9 cellular contexts compared by ENCODE assay signal in genomic region chr4:99447079-99447478, GRCh38. TPM values are rescaled to one million over a fixed set of nuclear protein-coding genes. Genes with fewer than 3 reads are reported as not detected.
DNase-seq lines count a peak whose midpoint lies in the region; ATAC-seq, FAIRE-seq and TF ChIP-seq lines count a peak whose summit lies in the region.
"Had no signal": no experiment of that assay in that cellular context is flagged by ENCODE, and none has a peak within 500 bp of the region (broad histone marks: within the 10 kb centered on the region; RNA-seq: fewer than 3 reads in every experiment).

No MANE protein-coding gene starts in this region.

- no peaks in the 10 kb centered on the region for H4K20me1 ChIP-seq in IMR-90 (ENCODE audit: insufficient read depth, low read length)

- no peaks in the 10 kb centered on the region for H3K4me1 Mint-ChIP-seq in endothelial cell (ENCODE audit: unreplicated experiment)

- peak; percentile 70 for FAIRE-seq in endometrium (lab: Jason Lieb, UNC)

- no peak overlapping the region for H2BK20ac ChIP-seq in IMR-90 (ENCODE audit: low read depth, low read length)

- WGBS in IMR-90 (ENCODE audit: extremely low coverage in 2 of 2, insufficient read length in 1 of 2), 2 experiments = no CpG with 5 or more reads among the region's 3 CpGs
- WGBS in thyroid gland, 2 donors = 7 to 10% methylated on average over 3 of the region's 3 CpGs

- no peak overlapping the region for H3K4me2 ChIP-seq in IMR-90 (ENCODE audit: low read depth, low read length)

- no peak overlapping the region for H2AFZ ChIP-seq in IMR-90 (replicated peaks; ENCODE audit: low read length, poor library complexity)

- no peak overlapping the region for H3K56ac ChIP-seq in IMR-90 (ENCODE audit: extremely low read depth, insufficient read depth, low read length)

- H3K36me3 ChIP-seq in IMR-90 (ENCODE audit: control insufficient read depth, insufficient read depth, low read length) (no peaks in the 10 kb centered on the region), thyroid gland (no peaks in the 10 kb centered on the region)

- no peak overlapping the region for H2BK15ac ChIP-seq in IMR-90 (ENCODE audit: low read depth, low read length)

- no TSS peak for BruUV-seq in IMR-90 (replicated peaks; lab: Mats Ljungman, UMichigan)

- TF ChIP-seq CTCF in IMR-90 (conservative IDR thresholded peaks at IDR 0.05; ENCODE audit: low read depth, low read length) (no peak), thyroid gland (IDR thresholded peaks at IDR 0.05) (no peak), endothelial cell (IDR thresholded peaks at IDR 0.05; ENCODE audit: unreplicated experiment) (no peak)

- dilution Hi-C loops in IMR-90 (cut with HindIII; ENCODE audit: low sequenced_read_pairs, unreplicated experiment) = no loop called here

- no peak overlapping the region for H4K8ac ChIP-seq in IMR-90 (ENCODE audit: low read depth in 2 of 2, low read length in 2 of 2)

- CTCF ChIA-PET in IMR-90 (lab: Yijun Ruan, JAX) = interaction anchor here (1.2 kb wide), 1 partner anchor 16 kb away, joined by 3 read pairs; no protein-coding TSS in a partner anchor

- H2AK5ac ChIP-seq in IMR-90 (ENCODE audit: low read depth, low read length) = no peak overlapping the region

- H4K5ac ChIP-seq in IMR-90 (ENCODE audit: low read depth, low read length) = no peak overlapping the region

- H3K14ac ChIP-seq in IMR-90 (replicated peaks; ENCODE audit: low read depth, low read length) = no peak overlapping the region

- H3K4me3 ChIP-seq in IMR-90 (ENCODE audit: insufficient read depth, low read depth, low read length) (no peak overlapping the region), thyroid gland (replicated peaks in 1 of 3) (no peak overlapping the region)

- H3K27ac Mint-ChIP-seq in endothelial cell (ENCODE audit: unreplicated experiment) = no peak overlapping the region
- H3K27ac Mint-ChIP-seq: memory B cell had no signal

- peaks cover 1% of the 10 kb centered on the region for H3K27me3 Mint-ChIP-seq in endothelial cell (ENCODE audit: unreplicated experiment)

- H3K9me3 Mint-ChIP-seq in endothelial cell (ENCODE audit: unreplicated experiment) = no peaks in the 10 kb centered on the region

- no peak for TF ChIP-seq POLR2A in IMR-90 (IDR thresholded peaks at IDR 0.05; ENCODE audit: low read depth, low read length)
- TF ChIP-seq POLR2A in thyroid gland (IDR thresholded peaks at IDR 0.05) = peak in 1 of 2 donors; percentile 44

- ATAC-seq in GM18499 (IDR thresholded peaks at IDR 0.05; ENCODE audit: insufficient read depth, unreplicated experiment) (peak; percentile 81), GM21737 (IDR thresholded peaks at IDR 0.05; ENCODE audit: unreplicated experiment) (peak; percentile 96), IMR-90 (ENCODE audit: low read depth) (peak; percentile 48; the same call in 1 of the 2 replicates)

- no peak overlapping the region for H4K91ac ChIP-seq in IMR-90 (ENCODE audit: insufficient read depth, low read depth, low read length)

- intact Hi-C loops in IMR-90 (cut with micrococcal nuclease) (no loop called here), thyroid gland (cut with DNase I) (no loop called here), cardiac septum (cut with DNase I) (no loop called here)

- peak; percentile 43 for DNase-seq in IMR-90
- peak; percentile 52 to 53 for DNase-seq in thyroid gland
- DNase-seq in endothelial cell (ENCODE audit: low spot score) = no peak
- DNase-seq in cardiac septum (ENCODE audit: low spot score) = no peak
- DNase-seq in ureter (ENCODE audit: low spot score) = no peak

- H3K9me1 ChIP-seq in IMR-90 (ENCODE audit: insufficient read depth, low read length) = no peaks in the 10 kb centered on the region

- no peak overlapping the region for H3K18ac ChIP-seq in IMR-90 (ENCODE audit: low read depth, low read length)

- H2BK120ac ChIP-seq in IMR-90 (ENCODE audit: low read depth, low read length) = no peak overlapping the region

- H2AK9ac ChIP-seq in IMR-90 (replicated peaks; ENCODE audit: low read depth, low read length, poor library complexity) = no peak overlapping the region

- no peaks in the 10 kb centered on the region for H3K4me1 ChIP-seq in IMR-90 (ENCODE audit: control insufficient read depth, insufficient read depth, low read length)
- peaks cover 20 to 22% of the 10 kb centered on the region in 2 donors for H3K4me1 ChIP-seq in thyroid gland

- H3K27ac ChIP-seq in IMR-90 (ENCODE audit: insufficient read depth, low read length) (no peak overlapping the region), thyroid gland (peak overlapping the region; percentile 56 to 90 (median 78))

- no peak overlapping the region for H3K9ac ChIP-seq in IMR-90 (ENCODE audit: low read depth, low read length)

- H3K9me3 ChIP-seq in IMR-90 (ENCODE audit: control insufficient read depth, insufficient read depth, low read length) (no peaks in the 10 kb centered on the region; the same call in 1 of the 2 replicates), thyroid gland (no peaks in the 10 kb centered on the region)

- POLR2A ChIA-PET in IMR-90 (lab: Charles Lee; ENCODE audit: unreplicated experiment) = no interaction called here

- H3K27me3 ChIP-seq in IMR-90 (ENCODE audit: control insufficient read depth, insufficient read depth, low read length) = peaks cover 9% of the 10 kb centered on the region
- H3K27me3 ChIP-seq in thyroid gland = no peaks in the 10 kb centered on the region

- TF ChIP-seq RAD21 in IMR-90 (IDR thresholded peaks at IDR 0.05; ENCODE audit: low read length) = no peak

- no peak overlapping the region for H2BK5ac ChIP-seq in IMR-90 (ENCODE audit: low read depth, low read length, poor library complexity, severe bottlenecking)

- in situ Hi-C loops in IMR-90 (cut with MboI; ENCODE audit: low sequenced_read_pairs) = no loop called here

- no peaks in the 10 kb centered on the region for H3K36me3 Mint-ChIP-seq in endothelial cell (ENCODE audit: low read depth, unreplicated experiment)
- H3K36me3 Mint-ChIP-seq: memory B cell had no signal

- no peak overlapping the region for H3K4ac ChIP-seq in IMR-90 (ENCODE audit: low read depth, low read length)

- no peak overlapping the region for H3K4me3 Mint-ChIP-seq in endothelial cell (ENCODE audit: unreplicated experiment)
- H3K4me3 Mint-ChIP-seq: memory B cell had no signal

- H3K23ac ChIP-seq in IMR-90 (ENCODE audit: low read depth, low read length) = no peak overlapping the region

- no peaks in the 10 kb centered on the region for H3K79me1 ChIP-seq in IMR-90 (ENCODE audit: low read depth in 1 of 2, low read length in 2 of 2)

TF ChIP-seq in IMR-90, 13 proteins besides CTCF, POLR2A, EP300 and RAD21:
- TF ChIP-seq NFE2L2 (IDR thresholded peaks at IDR 0.05; ENCODE audit: low read depth, low read length) (peak; percentile 92), MXI1 (IDR thresholded peaks at IDR 0.05; ENCODE audit: borderline replicate concordance, low read depth, low read length) (no peak)
TF ChIP-seq in IMR-90: peak in this region for 1.

RNA-seq across cellular contexts. Expression of gene ADH7, which starts 11.9 kb away (rescaled TPM):
- total RNA-seq in IMR-90 (2012; rRNA removed) (not detected in 2 replicates), thyroid gland (not detected), endothelial cell (ENCODE audit: unreplicated experiment) (not detected), cardiac septum (not detected), ureter (not detected)
- not detected in 2 replicates for polyA plus RNA-seq in IMR-90 (2012; rRNA removed)
- not detected in 2 replicates for polyA plus RNA-seq in IMR-90 (2012; cell fraction: cytosol; rRNA removed)
- not detected in 2 replicates for polyA plus RNA-seq in IMR-90 (2012; cell fraction: nucleus; rRNA removed; ENCODE audit: low replicate concordance)

Comparison
In these comparisons a context has a peak if more than half of its experiments do, and no peak if none do; other contexts are left out.
1. DNase-seq: peak in IMR-90 (single experiment) and thyroid gland (2 of 2); none in endothelial cell (single experiment), cardiac septum (single experiment) and ureter (single experiment).
2. Peak in every context shown above with its lines, with median percentiles within 50 percentile points of each other: ATAC-seq.